Comparison of ENCODE assay signal across 1 cellular context in the genomic region with DNA sequence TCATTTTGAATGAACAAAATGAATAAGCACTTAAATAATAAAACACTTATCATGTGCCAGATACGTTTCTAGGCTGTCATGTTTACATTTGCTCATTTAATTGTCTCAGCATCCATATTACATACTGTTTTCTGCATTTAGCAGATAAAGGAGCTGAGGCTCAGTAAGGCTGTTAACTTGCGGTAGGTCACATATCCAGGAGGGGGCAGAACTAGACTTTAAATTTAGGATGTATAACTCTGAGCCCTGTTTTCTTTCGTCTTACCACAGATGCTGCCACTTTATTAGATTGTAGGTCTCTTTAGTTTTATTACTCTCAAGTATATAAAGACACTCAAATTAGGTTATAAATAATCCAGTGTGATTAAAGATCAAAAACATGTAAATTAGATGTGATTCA.
TF ChIP-seq lines count a peak whose summit lies in the region.

No MANE protein-coding gene starts in this region.

TF ChIP-seq in liver, 16 proteins besides CTCF, POLR2A, EP300 and RAD21 (continued from another document):
- TF ChIP-seq, protein P1, sequence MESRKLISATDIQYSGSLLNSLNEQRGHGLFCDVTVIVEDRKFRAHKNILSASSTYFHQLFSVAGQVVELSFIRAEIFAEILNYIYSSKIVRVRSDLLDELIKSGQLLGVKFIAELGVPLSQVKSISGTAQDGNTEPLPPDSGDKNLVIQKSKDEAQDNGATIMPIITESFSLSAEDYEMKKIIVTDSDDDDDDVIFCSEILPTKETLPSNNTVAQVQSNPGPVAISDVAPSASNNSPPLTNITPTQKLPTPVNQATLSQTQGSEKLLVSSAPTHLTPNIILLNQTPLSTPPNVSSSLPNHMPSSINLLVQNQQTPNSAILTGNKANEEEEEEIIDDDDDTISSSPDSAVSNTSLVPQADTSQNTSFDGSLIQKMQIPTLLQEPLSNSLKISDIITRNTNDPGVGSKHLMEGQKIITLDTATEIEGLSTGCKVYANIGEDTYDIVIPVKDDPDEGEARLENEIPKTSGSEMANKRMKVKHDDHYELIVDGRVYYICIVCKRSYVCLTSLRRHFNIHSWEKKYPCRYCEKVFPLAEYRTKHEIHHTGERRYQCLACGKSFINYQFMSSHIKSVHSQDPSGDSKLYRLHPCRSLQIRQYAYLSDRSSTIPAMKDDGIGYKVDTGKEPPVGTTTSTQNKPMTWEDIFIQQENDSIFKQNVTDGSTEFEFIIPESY (IDR thresholded peaks at IDR 0.05), result no peak
- TF ChIP-seq FOXA2 (IDR thresholded peaks at IDR 0.05), result no peak
- no peak for TF ChIP-seq HNF4A (conservative IDR thresholded peaks at IDR 0.05)
- no peak for TF ChIP-seq SP1 (IDR thresholded peaks at IDR 0.05)
- TF ChIP-seq, protein P2, sequence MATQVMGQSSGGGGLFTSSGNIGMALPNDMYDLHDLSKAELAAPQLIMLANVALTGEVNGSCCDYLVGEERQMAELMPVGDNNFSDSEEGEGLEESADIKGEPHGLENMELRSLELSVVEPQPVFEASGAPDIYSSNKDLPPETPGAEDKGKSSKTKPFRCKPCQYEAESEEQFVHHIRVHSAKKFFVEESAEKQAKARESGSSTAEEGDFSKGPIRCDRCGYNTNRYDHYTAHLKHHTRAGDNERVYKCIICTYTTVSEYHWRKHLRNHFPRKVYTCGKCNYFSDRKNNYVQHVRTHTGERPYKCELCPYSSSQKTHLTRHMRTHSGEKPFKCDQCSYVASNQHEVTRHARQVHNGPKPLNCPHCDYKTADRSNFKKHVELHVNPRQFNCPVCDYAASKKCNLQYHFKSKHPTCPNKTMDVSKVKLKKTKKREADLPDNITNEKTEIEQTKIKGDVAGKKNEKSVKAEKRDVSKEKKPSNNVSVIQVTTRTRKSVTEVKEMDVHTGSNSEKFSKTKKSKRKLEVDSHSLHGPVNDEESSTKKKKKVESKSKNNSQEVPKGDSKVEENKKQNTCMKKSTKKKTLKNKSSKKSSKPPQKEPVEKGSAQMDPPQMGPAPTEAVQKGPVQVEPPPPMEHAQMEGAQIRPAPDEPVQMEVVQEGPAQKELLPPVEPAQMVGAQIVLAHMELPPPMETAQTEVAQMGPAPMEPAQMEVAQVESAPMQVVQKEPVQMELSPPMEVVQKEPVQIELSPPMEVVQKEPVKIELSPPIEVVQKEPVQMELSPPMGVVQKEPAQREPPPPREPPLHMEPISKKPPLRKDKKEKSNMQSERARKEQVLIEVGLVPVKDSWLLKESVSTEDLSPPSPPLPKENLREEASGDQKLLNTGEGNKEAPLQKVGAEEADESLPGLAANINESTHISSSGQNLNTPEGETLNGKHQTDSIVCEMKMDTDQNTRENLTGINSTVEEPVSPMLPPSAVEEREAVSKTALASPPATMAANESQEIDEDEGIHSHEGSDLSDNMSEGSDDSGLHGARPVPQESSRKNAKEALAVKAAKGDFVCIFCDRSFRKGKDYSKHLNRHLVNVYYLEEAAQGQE (IDR thresholded peaks at IDR 0.05), result no peak
- TF ChIP-seq YY1 (IDR thresholded peaks at IDR 0.05), result no peak
- TF ChIP-seq RXRA (IDR thresholded peaks at IDR 0.05), result no peak
- no peak for TF ChIP-seq NR2F2 (IDR thresholded peaks at IDR 0.05)
- TF ChIP-seq, protein P3, sequence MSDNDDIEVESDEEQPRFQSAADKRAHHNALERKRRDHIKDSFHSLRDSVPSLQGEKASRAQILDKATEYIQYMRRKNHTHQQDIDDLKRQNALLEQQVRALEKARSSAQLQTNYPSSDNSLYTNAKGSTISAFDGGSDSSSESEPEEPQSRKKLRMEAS (IDR thresholded peaks at IDR 0.05), result no peak
- no peak for TF ChIP-seq JUND (IDR thresholded peaks at IDR 0.05)
- TF ChIP-seq, protein P4, sequence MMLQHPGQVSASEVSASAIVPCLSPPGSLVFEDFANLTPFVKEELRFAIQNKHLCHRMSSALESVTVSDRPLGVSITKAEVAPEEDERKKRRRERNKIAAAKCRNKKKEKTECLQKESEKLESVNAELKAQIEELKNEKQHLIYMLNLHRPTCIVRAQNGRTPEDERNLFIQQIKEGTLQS (IDR thresholded peaks at IDR 0.05), result no peak
- no peak for TF ChIP-seq EGR1 (IDR thresholded peaks at IDR 0.05; ENCODE audit: low read depth in 2 of 2)
- no peak for TF ChIP-seq GABPA (IDR thresholded peaks at IDR 0.05 in 1 of 2, conservative IDR thresholded peaks at IDR 0.05 in 1 of 2)
- TF ChIP-seq FOXA1 (IDR thresholded peaks at IDR 0.05), result no peak
